ENCODE assay signal across 19 cellular contexts in the genomic region with DNA sequence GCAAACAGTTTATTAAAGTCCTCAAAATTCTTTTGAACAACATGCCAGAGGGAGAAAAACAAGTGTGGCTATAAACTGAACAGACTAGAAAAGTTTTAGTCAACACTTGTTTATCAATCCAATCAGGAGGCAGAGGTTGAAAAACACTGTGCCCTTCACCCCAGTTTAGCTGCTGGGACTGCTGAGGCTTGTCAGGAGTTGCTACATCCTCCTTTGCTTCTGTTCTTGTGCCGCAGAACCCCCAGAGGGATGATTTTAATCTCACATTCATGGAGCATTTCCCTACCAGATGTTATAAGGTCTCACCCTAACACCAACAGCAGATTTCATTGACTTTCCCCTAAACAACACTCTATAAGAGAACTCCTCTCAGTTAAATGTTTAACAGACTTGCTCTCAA.
A peak's percentile ranks its signal among the peaks of the same experiment; 100 is the strongest.
DNase-seq lines count a peak whose midpoint lies in the region; ATAC-seq, FAIRE-seq and TF ChIP-seq lines count a peak whose summit lies in the region.
"Had no signal": no experiment of that assay in that cellular context is flagged by ENCODE, and none has a peak within 500 bp of the region (broad histone marks: within the 10 kb centered on the region; RNA-seq: fewer than 3 reads in every experiment).

No MANE protein-coding gene starts in this region.

- H3K4me1 ChIP-seq in breast epithelium (no peaks in the 10 kb centered on the region), kidney (ENCODE audit: control insufficient read depth in 1 of 2, insufficient read depth in 1 of 2, low read depth in 1 of 2, low read length in 2 of 2) (peaks cover 16 to 27% of the 10 kb centered on the region in 2 donors), Peyer's patch (no peaks in the 10 kb centered on the region)

- H3K4me1 Mint-ChIP-seq in MCF 10A (ENCODE audit: insufficient read depth, unreplicated experiment), result peaks cover 20% of the 10 kb centered on the region

- no peak overlapping the region for H3K9ac ChIP-seq in kidney (ENCODE audit: low read length in 2 of 2)

- H3K36me3 ChIP-seq in breast epithelium (no peaks in the 10 kb centered on the region), kidney (ENCODE audit: control insufficient read depth in 1 of 2, insufficient read depth in 2 of 2, low read length in 2 of 2) (peaks cover 4 to 13% of the 10 kb centered on the region in 2 donors), Peyer's patch (no peaks in the 10 kb centered on the region)

- TF ChIP-seq CTCF in MCF 10A (IDR thresholded peaks at IDR 0.05; ENCODE audit: unreplicated experiment) (no peak), breast epithelium (IDR thresholded peaks at IDR 0.05) (no peak), kidney (IDR thresholded peaks at IDR 0.05; ENCODE audit: borderline replicate concordance, extremely low read depth, insufficient read depth) (no peak), Peyer's patch (IDR thresholded peaks at IDR 0.05) (no peak)

- FAIRE-seq in kidney (lab: Jason Lieb, UNC), result no peak
- FAIRE-seq: GM19239, RCC 7860 had no signal

- H3K4me3 Mint-ChIP-seq in MCF 10A (ENCODE audit: unreplicated experiment), result no peak overlapping the region
- H3K4me3 Mint-ChIP-seq: CD14-positive monocyte, HFFc6 had no signal

- CTCF ChIA-PET in MCF 10A (lab: Yijun Ruan, JAX), result interaction anchor here (0.6 to 1.2 kb wide), 3 partner anchors 104 to 375 kb away, joined by 3 read pairs; no protein-coding TSS in a partner anchor

- in situ Hi-C loops in T47D (cut with HindIII; ENCODE audit: low pct_unique_long_range_greater_than_20kb, low sequenced_read_pairs), result no loop called here

- POLR2A ChIA-PET in MCF 10A (lab: Yijun Ruan, JAX), result interaction anchor here (1.2 to 1.8 kb wide), 2 partner anchors 23 to 27 kb away, joined by 4 to 6 read pairs; no protein-coding TSS in a partner anchor

- H3K9me3 Mint-ChIP-seq in MCF 10A (ENCODE audit: unreplicated experiment), result no peaks in the 10 kb centered on the region

- H3K4me3 ChIP-seq in breast epithelium (no peak overlapping the region), kidney (ENCODE audit: low read length in 2 of 2) (no peak overlapping the region), Peyer's patch (no peak overlapping the region)

- H3K36me3 Mint-ChIP-seq in MCF 10A (ENCODE audit: insufficient read depth, unreplicated experiment), result peaks cover 30% of the 10 kb centered on the region

- H3K27ac ChIP-seq in breast epithelium (peak overlapping the region; percentile 9 to 36), kidney (ENCODE audit: low read depth in 2 of 2, low read length in 2 of 2) (peak overlapping the region; percentile 52 to 75), Peyer's patch (no peak overlapping the region)

- TF ChIP-seq POLR2A in breast epithelium (IDR thresholded peaks at IDR 0.05) (no peak), Peyer's patch (IDR thresholded peaks at IDR 0.05) (no peak)

- no TSS peak for BruUV-seq in MCF 10A (replicated peaks; lab: Mats Ljungman, UMichigan)

- DNase-seq in T47D (ENCODE audit: low read depth in 1 of 2, low spot score in 1 of 2) (peak; percentile 2 to 82), MCF 10A (ENCODE audit: unreplicated experiment) (no peak), breast epithelium (ENCODE audit: low spot score in 2 of 2) (no peak), kidney (no peak), SHP77 (lab: John Stamatoyannopoulos, UW) (no peak), Peyer's patch (no peak), NK-92 (lab: John Stamatoyannopoulos, UW; ENCODE audit: unreplicated experiment) (no peak)
- DNase-seq: 8988T, COR-L47, HFFc6, KG1, NCI-H1092 treated with DMSO at 0.1 percent for 48 hours, NCI-H2081 treated with DMSO at 0.1 percent for 48 hours, NCI-H510A treated with DMSO at 0.1 percent for 48 hours, Right ventricle myocardium superior had no signal

- intact Hi-C loops in MCF 10A (cut with micrococcal nuclease), result no loop called here
- intact Hi-C loops in breast epithelium (cut with DNase I; ENCODE audit: low total_unique reads), result no loop called here
- intact Hi-C loops in kidney (cut with DNase I), result no loop called here

- H3K9me3 ChIP-seq in breast epithelium, result no peaks in the 10 kb centered on the region
- H3K9me3 ChIP-seq in kidney (ENCODE audit: control insufficient read depth in 1 of 2, low read length in 2 of 2), result no peaks in the 10 kb centered on the region
- H3K9me3 ChIP-seq in Peyer's patch, result no peaks in the 10 kb centered on the region

- H3K27ac Mint-ChIP-seq in MCF 10A (ENCODE audit: low read depth, unreplicated experiment), result no peak overlapping the region
- H3K27ac Mint-ChIP-seq: HFFc6 had no signal

- H3K27me3 ChIP-seq in breast epithelium, result no peaks in the 10 kb centered on the region
- H3K27me3 ChIP-seq in Peyer's patch, result no peaks in the 10 kb centered on the region

- ATAC-seq in HG02642 (IDR thresholded peaks at IDR 0.05; ENCODE audit: poor library complexity, unreplicated experiment), result no peak

- no peaks in the 10 kb centered on the region for H3K27me3 Mint-ChIP-seq in MCF 10A (ENCODE audit: insufficient read depth, unreplicated experiment)

Comparison
In these comparisons a context has a peak if more than half of its experiments do, and no peak if none do; other contexts are left out.
1. DNase-seq: peak in T47D (2 of 2); none in MCF 10A (single experiment), breast epithelium (0 of 2), kidney (single experiment), SHP77 (0 of 2), Peyer's patch (0 of 3) and NK-92 (single experiment).
2. H3K27ac ChIP-seq: peak in breast epithelium (2 of 2) and kidney (2 of 2); none in Peyer's patch (0 of 4).